ENCODE assay signal across 6 cellular contexts in the genomic region with DNA sequence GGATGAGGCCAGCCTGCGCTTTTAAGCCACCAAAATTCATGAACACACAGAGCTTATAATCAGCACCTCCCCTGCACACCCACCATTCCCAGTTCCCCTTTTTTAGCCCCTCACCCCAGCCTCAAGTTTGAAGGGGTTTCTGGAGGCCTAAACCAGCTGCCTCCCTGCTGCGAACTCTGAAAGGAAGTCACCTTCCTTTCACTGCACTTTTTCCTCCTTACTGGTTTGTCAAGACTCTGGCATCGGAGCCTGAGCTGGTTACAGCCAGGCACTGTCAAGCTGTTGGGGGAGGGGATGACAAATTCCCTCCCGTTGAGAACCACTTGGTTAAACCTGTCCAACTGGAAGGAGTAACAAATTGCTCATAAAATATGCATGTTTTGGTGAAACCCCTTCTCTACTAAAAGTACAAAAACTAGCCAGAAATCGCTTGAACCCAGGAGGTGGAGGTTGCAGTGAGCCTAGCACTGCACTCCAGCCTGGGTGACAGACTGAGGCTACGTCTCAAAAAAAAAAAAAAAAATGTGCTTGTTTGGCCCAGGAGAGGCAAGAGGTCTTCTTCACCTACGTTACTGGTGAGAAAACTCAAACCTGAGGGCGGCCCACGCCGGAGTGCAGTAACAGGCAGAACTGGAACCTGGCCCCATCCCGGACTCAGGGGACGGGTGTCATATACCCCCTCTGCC. TPM values are rescaled to one million over a fixed set of nuclear protein-coding genes. Genes with fewer than 3 reads are reported as not detected.
A peak's percentile ranks its signal among the peaks of the same experiment; 100 is the strongest.
DNase-seq lines count a peak whose midpoint lies in the region; ATAC-seq, FAIRE-seq and TF ChIP-seq lines count a peak whose summit lies in the region.

No MANE protein-coding gene starts in this region.

- DNase-seq in KBM-7, result peak; percentile 95
- DNase-seq in progenitor cell of endocrine pancreas (ENCODE audit: low spot score, unreplicated experiment), result peak; percentile 47
- DNase-seq in RCC 7860 (ENCODE audit: low spot score), result no peak

- H3K27ac ChIP-seq in cingulate gyrus (ENCODE audit: low read depth, low read length), result peak overlapping the region; percentile 63

- H3K4me1 Mint-ChIP-seq in progenitor cell of endocrine pancreas (ENCODE audit: low read depth), result peaks cover 10% of the 10 kb centered on the region

- H3K4me3 Mint-ChIP-seq in progenitor cell of endocrine pancreas (ENCODE audit: low read depth), result peak overlapping the region; percentile 78

- ATAC-seq in GM18502 (IDR thresholded peaks at IDR 0.05; ENCODE audit: poor library complexity, unreplicated experiment), result peak; percentile 28
- ATAC-seq in HG02884 (IDR thresholded peaks at IDR 0.05; ENCODE audit: unreplicated experiment), result no peak

- FAIRE-seq in RCC 7860 (lab: Jason Lieb, UNC), result no peak

- H3K27ac Mint-ChIP-seq in progenitor cell of endocrine pancreas, result peak overlapping the region; percentile 98

- no peaks in the 10 kb centered on the region for H3K27me3 Mint-ChIP-seq in progenitor cell of endocrine pancreas

- no peak for TF ChIP-seq CTCF in progenitor cell of endocrine pancreas (IDR thresholded peaks at IDR 0.05; ENCODE audit: unreplicated experiment)

- in situ Hi-C loops in KBM-7 (cut with MboI; ENCODE audit: low pct_unique_long_range_greater_than_20kb, low sequenced_read_pairs), result no loop called here

- no peaks in the 10 kb centered on the region for H3K9me3 Mint-ChIP-seq in progenitor cell of endocrine pancreas (ENCODE audit: low read depth)

- no peaks in the 10 kb centered on the region for H3K36me3 Mint-ChIP-seq in progenitor cell of endocrine pancreas (ENCODE audit: insufficient read depth)

RNA-seq across cellular contexts. Expression of gene ADAT3, which starts 0.7 kb away (rescaled TPM):
- 14.1 and 16.2 TPM in 2 replicates for total RNA-seq in progenitor cell of endocrine pancreas

RNA-seq across cellular contexts. Expression of gene SCAMP4, which starts 0.7 kb away (rescaled TPM):
- total RNA-seq in progenitor cell of endocrine pancreas, result 101 and 102 TPM in 2 replicates

RNA-seq across cellular contexts. Expression of gene ABHD17A, which starts 19.2 kb away (rescaled TPM):
- total RNA-seq in progenitor cell of endocrine pancreas, result 46.5 and 48.8 TPM in 2 replicates

RNA-seq across cellular contexts. Expression of gene CSNK1G2, which starts 36.4 kb away (rescaled TPM):
- total RNA-seq in progenitor cell of endocrine pancreas, result 96.8 and 103 TPM in 2 replicates

RNA-seq across cellular contexts. Expression of gene KLF16, which starts 41.1 kb away (rescaled TPM):
- 13.2 and 13.5 TPM in 2 replicates for total RNA-seq in progenitor cell of endocrine pancreas
